Comparison of ENCODE assay signal across 26 cellular contexts in genomic region chr2:15899751-15900493, GRCh38. TPM values are rescaled to one million over a fixed set of nuclear protein-coding genes. Genes with fewer than 3 reads are reported as not detected.
"Had no signal": no experiment of that assay in that cellular context is flagged by ENCODE, and none has a peak within 500 bp of the region (broad histone marks: within the 10 kb centered on the region; RNA-seq: fewer than 3 reads in every experiment).

No MANE protein-coding gene starts in this region.

- DNase-seq: cortex of kidney; effector CD8-positive, alpha-beta T cell; effector memory CD8-positive, alpha-beta T cell; endodermal cell; erythroblast; esophagus squamous epithelium; foreskin fibroblast; foreskin melanocyte; gastrocnemius medialis; glutamatergic neuron; head of caudate nucleus; heart right ventricle; hippocampal formation; left cardiac atrium; left lung; left ventricle myocardium superior; lower lobe of right lung; mesenchymal stem cell; mucosa of descending colon; naive B cell; naive thymus-derived CD8-positive, alpha-beta T cell had no signal

- H3K27me3 Mint-ChIP-seq: dendritic cell treated with granulocyte-macrophage colony-stimulating factor and Interleukin-4, amounts not matched to agents 40 ng/mL and 50 ng/mL, for 4 days; naive B cell had no signal

- H3K4me3 Mint-ChIP-seq: dendritic cell treated with granulocyte-macrophage colony-stimulating factor and Interleukin-4, amounts not matched to agents 40 ng/mL and 50 ng/mL, for 4 days; effector memory CD8-positive, alpha-beta T cell; endodermal cell; mesothelial cell of epicardium; naive B cell; naive thymus-derived CD8-positive, alpha-beta T cell had no signal

- H3K4me1 Mint-ChIP-seq: naive B cell; naive thymus-derived CD8-positive, alpha-beta T cell had no signal

- H3K27ac Mint-ChIP-seq: dendritic cell treated with granulocyte-macrophage colony-stimulating factor and Interleukin-4, amounts not matched to agents 40 ng/mL and 50 ng/mL, for 4 days; effector memory CD8-positive, alpha-beta T cell; endodermal cell; mesothelial cell of epicardium; naive B cell had no signal

- H3K27ac ChIP-seq: epithelial cell of prostate, esophagus squamous epithelium, gastrocnemius medialis, heart right ventricle, left lung, lower lobe of right lung had no signal

- H3K4me1 ChIP-seq: gastrocnemius medialis, heart right ventricle, left lung, lower lobe of right lung had no signal

- H3K9me3 ChIP-seq: gastrocnemius medialis, lower lobe of right lung, mucosa of descending colon had no signal

- H3K36me3 ChIP-seq: esophagus squamous epithelium, gastrocnemius medialis, heart right ventricle, left lung, lower lobe of right lung had no signal

- H3K27me3 ChIP-seq: esophagus squamous epithelium, gastrocnemius medialis, heart right ventricle, left lung had no signal

- H3K36me3 Mint-ChIP-seq: naive B cell had no signal

- H3K4me3 ChIP-seq: esophagus squamous epithelium, gastrocnemius medialis, heart right ventricle, left lung, lower lobe of right lung, mucosa of descending colon had no signal

RNA-seq across cellular contexts. Expression of gene MYCN, which starts 40.4 kb away (rescaled TPM):
- total RNA-seq: myocyte had no signal
- polyA plus RNA-seq: keratinocyte; naive thymus-derived CD8-positive, alpha-beta T cell had no signal
